ENCODE assay signal across 23 cellular contexts in the genomic region with DNA sequence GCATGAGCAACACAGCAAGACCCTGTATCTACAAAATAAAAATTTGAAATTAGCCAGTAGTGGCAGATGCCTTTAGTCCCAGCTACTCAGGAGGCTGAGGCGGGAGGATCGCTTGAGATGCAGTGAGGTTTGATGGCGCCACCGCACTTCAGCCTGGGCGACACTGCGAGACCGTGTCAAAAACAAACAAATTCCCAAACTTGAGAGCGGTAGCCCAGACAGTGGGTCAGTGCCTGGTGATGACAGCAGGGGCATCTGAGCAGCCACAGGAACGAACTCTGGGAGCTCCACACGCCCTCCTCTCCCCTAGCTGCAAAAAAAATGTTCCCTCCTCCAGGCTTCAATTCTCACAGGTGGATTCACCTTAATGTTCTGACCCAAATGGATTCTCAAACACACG.
"Had no signal": no experiment of that assay in that cellular context is flagged by ENCODE, and none has a peak within 500 bp of the region (broad histone marks: within the 10 kb centered on the region; RNA-seq: fewer than 3 reads in every experiment).

No MANE protein-coding gene starts in this region.

- H3K4me3 ChIP-seq: breast epithelium, colonic mucosa, esophagus squamous epithelium, gastrocnemius medialis, pancreas, psoas muscle, thoracic aorta had no signal

- H3K4me1 ChIP-seq: breast epithelium, colonic mucosa, esophagus squamous epithelium, gastrocnemius medialis, pancreas, psoas muscle, upper lobe of left lung had no signal

- H3K36me3 ChIP-seq: breast epithelium, colonic mucosa, pancreas had no signal

- ATAC-seq: activated T-cell treated with anti-CD3 and anti-CD28 coated beads, Interleukin-2, amount 50 U/mL, for 4 hours; gastrocnemius medialis; natural killer cell treated with Interleukin-12 subunit alpha and Interleukin-12 subunit beta and Interleukin-15 and Interleukin-18, amount 100 ng/mL, for 72 hours; pancreas; psoas muscle; stimulated activated naive B cell treated with anti-CD40 and anti-IgM and Interleukin-4, amounts not matched to agents 10 μg/mL and 1 μg/mL and 100 μg/mL, for 72 hours had no signal

- H3K27me3 ChIP-seq: breast epithelium, colonic mucosa, dorsolateral prefrontal cortex, esophagus squamous epithelium, gastrocnemius medialis, neutrophil, pancreas, upper lobe of left lung had no signal

- DNase-seq: activated CD4-positive, alpha-beta T cell treated with anti-CD3 and anti-CD28 coated beads for 1 hour; activated CD8-positive, alpha-beta memory T cell treated with anti-CD3 and anti-CD28 coated beads, Interleukin-2, amount 50 U/mL, for 48 hours; activated naive CD4-positive, alpha-beta T cell treated with anti-CD3 and anti-CD28 coated beads for 36 hours; activated naive CD8-positive, alpha-beta T cell treated with anti-CD3 and anti-CD28 coated beads, Interleukin-2, amount 10 ng/mL, durations not matched to agents 7 days and 5 days; activated T-cell treated with anti-CD3 and anti-CD28 coated beads, Interleukin-2, amount 50 U/mL, for 4 hours; amniotic stem cell; colonic mucosa; esophagus squamous epithelium; gastrocnemius medialis; hippocampal formation; left cardiac atrium; mammary epithelial cell; psoas muscle; stimulated activated CD8-positive, alpha-beta memory T cell treated with anti-CD3 and anti-CD28 coated beads, Interleukin-4, amount 100 ng/mL, for 48 hours; stimulated activated naive B cell treated with anti-CD40 and anti-IgM and Interleukin-4, amounts not matched to agents 10 μg/mL and 1 μg/mL and 100 μg/mL, for 72 hours; T-helper 9 cell had no signal

- H3K9me3 ChIP-seq: breast epithelium, colonic mucosa, esophagus squamous epithelium, gastrocnemius medialis, neutrophil, pancreas, psoas muscle, thoracic aorta, upper lobe of left lung had no signal

- H3K27ac ChIP-seq: breast epithelium, colonic mucosa, dorsolateral prefrontal cortex, esophagus squamous epithelium, gastrocnemius medialis, neutrophil, pancreas, psoas muscle, thoracic aorta had no signal
